ENCODE assay signal across 8 cellular contexts in the genomic region with DNA sequence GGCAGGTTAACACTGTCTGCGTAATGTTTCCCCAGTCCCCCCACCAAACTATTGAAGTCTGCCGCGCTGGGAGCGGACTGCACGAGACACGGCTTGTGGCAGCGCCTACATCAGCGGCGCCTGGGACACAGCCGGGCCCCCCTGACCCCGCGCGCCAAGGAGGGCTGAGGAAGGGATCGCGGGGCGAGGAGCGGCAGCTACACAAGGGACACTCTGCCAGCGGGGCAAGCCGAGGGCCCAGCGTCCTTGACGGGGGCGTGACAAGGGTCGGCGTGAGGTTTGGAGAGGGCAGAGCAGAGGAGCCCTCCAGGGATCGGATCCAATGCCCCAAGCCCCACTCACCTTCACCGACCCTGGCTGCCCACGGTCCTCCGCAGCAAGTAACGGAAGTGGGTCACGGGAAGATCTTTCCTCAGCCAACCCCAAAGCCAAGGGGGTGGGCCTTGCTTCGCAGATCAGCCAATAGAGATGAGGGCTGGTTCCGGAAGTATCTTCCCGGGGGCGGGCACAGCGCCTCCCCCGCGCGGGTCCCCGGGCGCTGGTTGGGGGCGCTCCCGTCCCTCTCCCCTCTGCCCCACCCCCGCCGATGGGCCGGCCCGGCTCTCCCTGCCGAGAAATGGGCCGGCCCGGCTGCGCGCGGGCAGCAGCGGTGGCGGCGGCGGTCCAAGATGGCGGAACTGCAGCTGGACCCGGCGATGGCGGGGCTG. TPM values are rescaled to one million over a fixed set of nuclear protein-coding genes. Genes with fewer than 3 reads are reported as not detected.
DNase-seq lines count a peak whose midpoint lies in the region; ATAC-seq and TF ChIP-seq lines count a peak whose summit lies in the region.

A gene (minus strand): TSS at position 387 of the 707 bp plus-strand sequence. CDS start 4,319 bp downstream, outside the sequence.
A gene with protein sequence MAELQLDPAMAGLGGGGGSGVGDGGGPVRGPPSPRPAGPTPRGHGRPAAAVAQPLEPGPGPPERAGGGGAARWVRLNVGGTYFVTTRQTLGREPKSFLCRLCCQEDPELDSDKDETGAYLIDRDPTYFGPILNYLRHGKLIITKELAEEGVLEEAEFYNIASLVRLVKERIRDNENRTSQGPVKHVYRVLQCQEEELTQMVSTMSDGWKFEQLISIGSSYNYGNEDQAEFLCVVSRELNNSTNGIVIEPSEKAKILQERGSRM (plus strand): TSS at position 643 of the 707 bp plus-strand sequence. CDS start 26 bp downstream, at position 669.

- H3K36me3 ChIP-seq in osteoblast (ENCODE audit: insufficient read depth, low read length) (peaks cover 25% of the 10 kb centered on the region), thoracic aorta (peaks cover 14% of the 10 kb centered on the region)

- no peaks in the 10 kb centered on the region for H3K27me3 Mint-ChIP-seq in activated naive CD8-positive, alpha-beta T cell

- H3K4me1 ChIP-seq in osteoblast (ENCODE audit: insufficient read depth, low read length) (peaks cover 18% of the 10 kb centered on the region), thoracic aorta (ENCODE audit: control insufficient read depth in 1 of 2, low read depth in 2 of 2) (peaks cover 15 to 27% of the 10 kb centered on the region in 2 donors)

- H3K4me2 ChIP-seq in osteoblast (ENCODE audit: insufficient read depth, low read length): peak within 1 kb of the TSS; percentile 88

- H3K9me3 ChIP-seq in osteoblast (ENCODE audit: low read depth, low read length) (no peaks in the 10 kb centered on the region), thoracic aorta (no peaks in the 10 kb centered on the region)

- ATAC-seq in HG02610 (IDR thresholded peaks at IDR 0.05; ENCODE audit: unreplicated experiment) (peak; percentile 95), thoracic aorta (ENCODE audit: insufficient number of reproducible peaks, low FRiP score, low read depth) (peak; percentile 97)

- H3K27me3 ChIP-seq in osteoblast (ENCODE audit: insufficient read depth, low read length) (no peaks in the 10 kb centered on the region), thoracic aorta (replicated peaks; ENCODE audit: insufficient read depth) (no peaks in the 10 kb centered on the region)

- H3K4me3 ChIP-seq in GM08714 (ENCODE audit: low read length) (peak within 1 kb of the TSS; percentile 87), osteoblast (ENCODE audit: insufficient read depth, low read length) (peak within 1 kb of the TSS; percentile 100), thoracic aorta (peak within 1 kb of the TSS; percentile 89)

- peaks cover 47% of the 10 kb centered on the region for H3K4me1 Mint-ChIP-seq in activated naive CD8-positive, alpha-beta T cell (ENCODE audit: low read depth)

- H4K20me1 ChIP-seq in osteoblast (ENCODE audit: insufficient read depth, low read length): peaks cover 3% of the 10 kb centered on the region

- H3K27ac ChIP-seq in osteoblast (ENCODE audit: low read depth, low read length): peak within 1 kb of the TSS; percentile 95
- H3K27ac ChIP-seq in thoracic aorta: peak within 1 kb of the TSS; percentile 92 to 93

- H3K27ac Mint-ChIP-seq in activated naive CD8-positive, alpha-beta T cell: peak within 1 kb of the TSS; percentile 96

- peak within 1 kb of the TSS; percentile 98 for H3K4me3 Mint-ChIP-seq in activated naive CD8-positive, alpha-beta T cell

- peaks cover 5% of the 10 kb centered on the region for H3K36me3 Mint-ChIP-seq in activated naive CD8-positive, alpha-beta T cell

- no peak for TF ChIP-seq CTCF in osteoblast (IDR thresholded peaks at IDR 0.05; ENCODE audit: extremely low read depth, low read depth, low read length)
- TF ChIP-seq CTCF in thoracic aorta (IDR thresholded peaks at IDR 0.05): no peak

- peak; percentile 94 for DNase-seq in NCI-H1092 treated with DMSO at 0.1 percent for 48 hours (lab: John Stamatoyannopoulos, UW)
- DNase-seq in SKM-1 (lab: John Stamatoyannopoulos, UW; ENCODE audit: unreplicated experiment): peak; percentile 90
- peak; percentile 97 for DNase-seq in glomerular visceral epithelial cell (ENCODE audit: extremely low spot score)
- peak; percentile 99 for DNase-seq in osteoblast (ENCODE audit: insufficient read length, low spot score, missing footprints)
- peak; percentile 83 for DNase-seq in thoracic aorta (ENCODE audit: low spot score)

- H2AFZ ChIP-seq in osteoblast (ENCODE audit: low read length): peak within 1 kb of the TSS; percentile 97

- H3K9me3 Mint-ChIP-seq in activated naive CD8-positive, alpha-beta T cell (ENCODE audit: low read depth): no peaks in the 10 kb centered on the region

- peaks cover 56% of the 10 kb centered on the region for H3K79me2 ChIP-seq in osteoblast (ENCODE audit: insufficient read depth, low read length)

RNA-seq across cellular contexts. Expression of the first gene that starts in this region (rescaled TPM):
- 240 and 278 TPM in 2 replicates for total RNA-seq in osteoblast
- 100 to 1,000 TPM; 109 to 189 TPM for total RNA-seq in thoracic aorta

RNA-seq across cellular contexts. Expression of the second gene that starts in this region (rescaled TPM):
- 19.7 and 20.3 TPM in 2 replicates for total RNA-seq in osteoblast
- total RNA-seq in thoracic aorta: 10 to 100 TPM; 18.7 to 22.7 TPM

Comparison
In these comparisons a context has a peak if more than half of its experiments do, and no peak if none do; other contexts are left out.
1. Peak in every context shown above with its lines: DNase-seq, ATAC-seq, H3K4me3 ChIP-seq and H3K27ac ChIP-seq.